ENCODE assay signal across 26 cellular contexts in genomic region chr2:126835811-126836210, GRCh38.
"Had no signal": no experiment of that assay in that cellular context is flagged by ENCODE, and none has a peak within 500 bp of the region (broad histone marks: within the 10 kb centered on the region; RNA-seq: fewer than 3 reads in every experiment).

No MANE protein-coding gene starts in this region.

- H3K27ac Mint-ChIP-seq: immature natural killer cell; memory B cell; natural killer cell; progenitor cell of endocrine pancreas; stimulated activated memory B cell treated with anti-CD40 and anti-IgM and Interleukin-4, amounts not matched to agents 10 μg/mL and 1 μg/mL and 100 μg/mL, for 72 hours; type B pancreatic cell had no signal

- H3K4me1 ChIP-seq: parathyroid adenoma, testis, tibial artery had no signal

- H3K36me3 Mint-ChIP-seq: immature natural killer cell; memory B cell; natural killer cell; stimulated activated memory B cell treated with anti-CD40 and anti-IgM and Interleukin-4, amounts not matched to agents 10 μg/mL and 1 μg/mL and 100 μg/mL, for 72 hours; type B pancreatic cell had no signal

- H2AFZ ChIP-seq: parathyroid adenoma had no signal

- H3K9me3 Mint-ChIP-seq: memory B cell; natural killer cell; neural crest cell; stimulated activated memory B cell treated with anti-CD40 and anti-IgM and Interleukin-4, amounts not matched to agents 10 μg/mL and 1 μg/mL and 100 μg/mL, for 72 hours; type B pancreatic cell had no signal

- H3K27me3 Mint-ChIP-seq: type B pancreatic cell had no signal

- H3K79me2 ChIP-seq: parathyroid adenoma had no signal

- H3K4me1 Mint-ChIP-seq: immature natural killer cell; memory B cell; natural killer cell; stimulated activated memory B cell treated with anti-CD40 and anti-IgM and Interleukin-4, amounts not matched to agents 10 μg/mL and 1 μg/mL and 100 μg/mL, for 72 hours had no signal

- H3K36me3 ChIP-seq: tibial artery had no signal

- H3K9me3 ChIP-seq: testis, tibial artery had no signal

- ATAC-seq: left lobe of liver; natural killer cell; sciatic nerve; stimulated activated memory B cell treated with anti-CD40 and anti-IgM and Interleukin-4, amounts not matched to agents 10 μg/mL and 1 μg/mL and 100 μg/mL, for 72 hours; stimulated activated naive CD8-positive, alpha-beta T cell treated with anti-CD3 and anti-CD28 coated beads, Interleukin-15, Interleukin-2, amounts not matched to agents 100 U/mL and 50 U/mL, for 24 hours had no signal

- H3K4me3 ChIP-seq: coronary artery, lung, testis, tibial artery had no signal

- H3K4me3 Mint-ChIP-seq: immature natural killer cell; memory B cell; natural killer cell; neural crest cell; stimulated activated memory B cell treated with anti-CD40 and anti-IgM and Interleukin-4, amounts not matched to agents 10 μg/mL and 1 μg/mL and 100 μg/mL, for 72 hours; type B pancreatic cell had no signal

- H3K27me3 ChIP-seq: testis, tibial artery had no signal

- H3K27ac ChIP-seq: coronary artery, parathyroid adenoma, testis, tibial artery had no signal

- FAIRE-seq: endometrium, frontal cortex, urothelium cell line had no signal

- H3K9ac ChIP-seq: parathyroid adenoma had no signal

- DNase-seq: dermis blood vessel endothelial cell; effector memory CD4-positive, alpha-beta T cell; erythroblast; hypothalamus; immature natural killer cell; islet precursor cell; kidney glomerular epithelial cell; natural killer cell; stimulated activated CD4-positive, alpha-beta T cell treated with anti-CD3 and anti-CD28 coated beads, Interleukin-4, amount 100 ng/mL, for 4 hours; stimulated activated naive CD8-positive, alpha-beta T cell treated with anti-CD3 and anti-CD28 coated beads, Interleukin-15, Interleukin-2, amounts not matched to agents 100 U/mL and 50 U/mL, for 24 hours; substantia nigra; testis; tibial artery had no signal
